ENCODE assay signal across 22 cellular contexts in genomic region chr18:3356614-3357013, GRCh38.
"Had no signal": no experiment of that assay in that cellular context is flagged by ENCODE, and none has a peak within 500 bp of the region (broad histone marks: within the 10 kb centered on the region; RNA-seq: fewer than 3 reads in every experiment).

No MANE protein-coding gene starts in this region.

- H3K36me3 Mint-ChIP-seq: activated naive CD8-positive, alpha-beta T cell had no signal

- H3K4me3 Mint-ChIP-seq: activated naive CD8-positive, alpha-beta T cell; T-helper 2 cell treated with Interferon-gamma antibody and Interleukin-4, amounts not matched to agents 5 μg/mL and 100 μg/mL, for 36 hours had no signal

- H3K27me3 Mint-ChIP-seq: activated naive CD8-positive, alpha-beta T cell had no signal

- H3K27ac Mint-ChIP-seq: activated naive CD8-positive, alpha-beta T cell; T-helper 2 cell treated with Interferon-gamma antibody and Interleukin-4, amounts not matched to agents 5 μg/mL and 100 μg/mL, for 36 hours had no signal

- DNase-seq: activated CD4-positive, alpha-beta T cell treated with anti-CD3 and anti-CD28 coated beads for 1 hour; activated CD4-positive, alpha-beta T cell treated with anti-CD3 and anti-CD28 coated beads, Interleukin-2, amount 50 U/mL, for 4 hours; activated CD8-positive, alpha-beta memory T cell treated with anti-CD3 and anti-CD28 coated beads for 24 hours; activated effector memory CD4-positive, alpha-beta T cell treated with Interleukin-2 at 50 U/mL for 16 hours; activated naive CD4-positive, alpha-beta T cell; adrenal gland; anterior cingulate cortex; colonic mucosa; Karpas-422; NCI-H1105 treated with DMSO at 0.1 percent for 48 hours; NCI-H1436 treated with DMSO at 0.1 percent for 48 hours; NCI-H187; NCI-H2081; NCI-H510A treated with DMSO at 0.1 percent for 48 hours; NCI-H69; NK-92 treated with Interleukin-12 subunit alpha and Interleukin-12 subunit beta, amount 100 ng/mL, for 24 hours; Peyer's patch; Right ventricle myocardium superior; SJCRH30; SK-N-SH had no signal

- H3K9me3 Mint-ChIP-seq: T-helper 2 cell treated with Interferon-gamma antibody and Interleukin-4, amounts not matched to agents 5 μg/mL and 100 μg/mL, for 36 hours had no signal
